Comparison of ENCODE assay signal across 13 cellular contexts in the genomic region with DNA sequence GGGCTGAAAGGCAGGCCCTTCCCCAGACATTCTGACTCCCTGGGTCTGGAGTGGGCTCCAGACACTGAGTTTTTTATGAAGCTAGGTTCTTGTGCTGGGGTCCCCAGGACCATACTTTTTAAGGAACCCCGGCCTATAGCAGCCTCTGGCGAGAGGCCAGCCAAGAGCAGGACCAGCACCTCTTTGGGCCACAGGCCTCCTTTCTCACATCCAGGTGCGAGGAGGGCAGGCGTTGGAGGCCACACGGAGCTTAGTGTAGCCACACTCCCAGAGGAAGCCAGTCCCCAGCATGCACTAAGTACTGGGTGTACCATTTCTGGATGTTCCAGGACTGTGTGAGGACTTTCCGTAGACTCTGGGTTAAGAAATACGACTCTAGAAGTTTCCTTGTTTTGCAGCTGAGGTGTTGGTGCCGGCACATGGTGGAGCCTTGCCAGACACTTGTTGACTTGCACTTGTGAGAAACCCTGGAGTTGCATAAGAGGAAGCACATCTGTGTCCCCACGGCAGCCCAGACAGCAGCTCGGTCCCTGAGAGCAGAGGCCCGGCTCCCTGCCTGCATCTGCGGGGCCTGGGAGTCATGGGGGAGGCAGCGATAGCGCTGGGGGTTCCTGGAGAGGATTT.
DNase-seq lines count a peak whose midpoint lies in the region; ATAC-seq and TF ChIP-seq lines count a peak whose summit lies in the region.
"Had no signal": no experiment of that assay in that cellular context is flagged by ENCODE, and none has a peak within 500 bp of the region (broad histone marks: within the 10 kb centered on the region; RNA-seq: fewer than 3 reads in every experiment).

No MANE protein-coding gene starts in this region.

- no peaks in the 10 kb centered on the region for H3K36me3 ChIP-seq in lower lobe of right lung
- H3K36me3 ChIP-seq: thoracic aorta had no signal

- H3K27me3 ChIP-seq in lower lobe of right lung (ENCODE audit: low read depth), result peaks cover 4% of the 10 kb centered on the region
- H3K27me3 ChIP-seq: hepatocyte had no signal

- no peak overlapping the region for H3K4me3 ChIP-seq in lower lobe of right lung
- H3K4me3 ChIP-seq: hepatocyte, thoracic aorta had no signal

- intact Hi-C loops in lower lobe of right lung (cut with DNase I), result loop anchor here (10.0 kb wide), 1 partner anchor 604 kb away; no protein-coding TSS in a partner anchor

- H3K27ac ChIP-seq in lower lobe of right lung, result peak overlapping the region; percentile 77
- H3K27ac ChIP-seq: hepatocyte, thoracic aorta had no signal

- H3K4me1 ChIP-seq in lower lobe of right lung, result peaks cover 28% of the 10 kb centered on the region

- TF ChIP-seq CTCF in lower lobe of right lung (IDR thresholded peaks at IDR 0.05), result no peak

- DNase-seq in AG20443 (ENCODE audit: low spot score) (peak; percentile 33), NAMALWA (ENCODE audit: low spot score) (peak; percentile 28), dermis blood vessel endothelial cell (peak; percentile 50), lower lobe of right lung (peak; percentile 87), NCI-H187 treated with DMSO at 0.1 percent for 48 hours (lab: John Stamatoyannopoulos, UW) (no peak), NCI-H128 (lab: John Stamatoyannopoulos, UW; ENCODE audit: unreplicated experiment) (no peak)
- DNase-seq in activated CD8-positive, alpha-beta memory T cell treated with anti-CD3 and anti-CD28 coated beads for 24 hours, result no peak
- DNase-seq: activated naive CD8-positive, alpha-beta T cell treated with anti-CD3 and anti-CD28 coated beads for 36 hours; midbrain; NCI-H1436 had no signal

- H3K9me3 ChIP-seq in lower lobe of right lung, result peaks cover 3% of the 10 kb centered on the region
- H3K9me3 ChIP-seq: thoracic aorta had no signal

- ATAC-seq in lower lobe of right lung (peak; percentile 75 to 82), SK-N-SH treated with all-trans-retinoic acid at 6 μM for 48 hours (no peak)

TF ChIP-seq in SK-N-SH treated with all-trans-retinoic acid at 6 μM for 48 hours, 23 proteins besides CTCF, POLR2A, EP300 and RAD21:
- TF ChIP-seq TOX (CRISPR knock-in tag; IDR thresholded peaks at IDR 0.05; ENCODE audit: borderline replicate concordance), result no peak
- no peak for TF ChIP-seq BACH2 (CRISPR knock-in tag; IDR thresholded peaks at IDR 0.05; ENCODE audit: borderline replicate concordance)
- no peak for TF ChIP-seq ZNF8 (CRISPR knock-in tag; IDR thresholded peaks at IDR 0.05)
- no peak for TF ChIP-seq ZC3H10 (CRISPR knock-in tag; IDR thresholded peaks at IDR 0.05)
- TF ChIP-seq ZNF70 (CRISPR knock-in tag; IDR thresholded peaks at IDR 0.05), result no peak
- no peak for TF ChIP-seq ZFP3 (CRISPR knock-in tag; IDR thresholded peaks at IDR 0.05)
- TF ChIP-seq PPARA (CRISPR knock-in tag; IDR thresholded peaks at IDR 0.05; ENCODE audit: borderline replicate concordance), result no peak
- TF ChIP-seq GLIS3 (CRISPR knock-in tag; IDR thresholded peaks at IDR 0.05), result no peak
- no peak for TF ChIP-seq CSDC2 (CRISPR knock-in tag; IDR thresholded peaks at IDR 0.05)
- TF ChIP-seq ISL1 (CRISPR knock-in tag; IDR thresholded peaks at IDR 0.05), result no peak
- no peak for TF ChIP-seq ARNTL (CRISPR knock-in tag; IDR thresholded peaks at IDR 0.05; ENCODE audit: borderline replicate concordance, low read depth)
- no peak for TF ChIP-seq PATZ1 (CRISPR knock-in tag; IDR thresholded peaks at IDR 0.05; ENCODE audit: borderline replicate concordance)
- no peak for TF ChIP-seq TSHZ2 (CRISPR knock-in tag; IDR thresholded peaks at IDR 0.05)
- TF ChIP-seq SNAI2 (CRISPR knock-in tag; IDR thresholded peaks at IDR 0.05), result no peak
- TF ChIP-seq RARB (CRISPR knock-in tag; IDR thresholded peaks at IDR 0.05), result no peak

Comparison
In these comparisons a context has a peak if more than half of its experiments do, and no peak if none do; other contexts are left out.
1. DNase-seq: peak in AG20443 (single experiment), NAMALWA (single experiment), dermis blood vessel endothelial cell (single experiment) and lower lobe of right lung (single experiment); none in activated CD8-positive, alpha-beta memory T cell treated with anti-CD3 and anti-CD28 coated beads for 24 hours (single experiment), NCI-H187 treated with DMSO at 0.1 percent for 48 hours (single experiment) and NCI-H128 (single experiment).